In genomic region chr3:149233323-149233722, GRCh38 we compare ENCODE assay signal across 12 cellular contexts. TPM values are rescaled to one million over a fixed set of nuclear protein-coding genes. Genes with fewer than 3 reads are reported as not detected.
"Had no signal": no experiment of that assay in that cellular context is flagged by ENCODE, and none has a peak within 500 bp of the region (broad histone marks: within the 10 kb centered on the region; RNA-seq: fewer than 3 reads in every experiment).

No MANE protein-coding gene starts in this region.

- H3K27me3 ChIP-seq: pancreas had no signal

- H3K27ac ChIP-seq: pancreas, VCaP had no signal

- H3K36me3 ChIP-seq: pancreas had no signal

- H3K4me3 ChIP-seq: pancreas had no signal

- H3K9me3 ChIP-seq: pancreas had no signal

- H3K4me1 ChIP-seq: pancreas had no signal

- DNase-seq: activated CD4-positive, alpha-beta memory T cell treated with anti-CD3 and anti-CD28 coated beads for 36 hours; activated CD4-positive, alpha-beta T cell treated with anti-CD3 and anti-CD28 coated beads for 36 hours; activated CD8-positive, alpha-beta memory T cell treated with anti-CD3 and anti-CD28 coated beads, Interleukin-2, amount 10 ng/mL, durations not matched to agents 7 days and 5 days; activated naive CD4-positive, alpha-beta T cell treated with anti-CD3 and anti-CD28 coated beads, Interleukin-2, amount 10 ng/mL, durations not matched to agents 7 days and 5 days; activated T-cell treated with anti-CD3 and anti-CD28 coated beads, Interleukin-2, amount 50 U/mL, for 1 hour; naive B cell; pancreas; retina; stimulated activated CD4-positive, alpha-beta T cell treated with anti-CD3 and anti-CD28 coated beads, Interleukin-2, amount 100 ng/mL, for 48 hours had no signal

RNA-seq across cellular contexts. Expression of gene CP, which starts 11.7 kb away (rescaled TPM):
- total RNA-seq: activated CD4-positive, alpha-beta memory T cell treated with anti-CD3 and anti-CD28 coated beads for 36 hours; activated CD4-positive, alpha-beta T cell treated with anti-CD3 and anti-CD28 coated beads for 36 hours; activated CD8-positive, alpha-beta memory T cell treated with anti-CD3 and anti-CD28 coated beads, Interleukin-2, amount 10 ng/mL, durations not matched to agents 7 days and 5 days; activated T-helper 2 cell treated with anti-CD3 and anti-CD28 coated beads, Interferon-gamma antibody, Interleukin-2, Interleukin-4, amounts not matched to agents 10 μg/mL and 5 μg/mL and 100 μg/mL, durations not matched to agents 14 hours and 24 hours and 36 hours; dermis microvascular lymphatic vessel endothelial cell had no signal
